14 cellular contexts compared by ENCODE assay signal in the genomic region with DNA sequence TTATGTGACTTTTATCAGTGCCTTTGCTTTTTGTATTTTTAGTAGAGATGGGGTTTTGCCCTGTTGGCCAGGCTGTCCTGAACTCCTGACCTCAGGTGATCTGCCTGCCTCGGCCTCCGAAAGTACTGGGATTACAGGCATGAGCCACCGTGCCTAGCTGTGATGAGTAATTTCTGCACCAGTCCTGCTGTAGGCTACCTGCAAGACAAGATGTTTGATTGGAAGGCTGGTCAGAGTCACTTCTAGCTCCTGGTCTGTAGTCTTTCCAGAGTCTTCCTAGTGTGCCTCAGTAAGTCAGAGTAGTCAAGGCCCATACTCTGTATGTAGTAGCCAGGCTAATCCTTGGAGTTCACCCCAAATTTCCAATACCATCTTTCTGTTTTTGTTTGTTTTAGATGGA. TPM values are rescaled to one million over a fixed set of nuclear protein-coding genes. Genes with fewer than 3 reads are reported as not detected.
DNase-seq lines count a peak whose midpoint lies in the region; ATAC-seq and TF ChIP-seq lines count a peak whose summit lies in the region.
"Had no signal": no experiment of that assay in that cellular context is flagged by ENCODE, and none has a peak within 500 bp of the region (broad histone marks: within the 10 kb centered on the region; RNA-seq: fewer than 3 reads in every experiment).

No MANE protein-coding gene starts in this region.

- H3K9me3 ChIP-seq in KOPT-K1 (ENCODE audit: insufficient read depth, low read length, poor library complexity, severe bottlenecking): no peaks in the 10 kb centered on the region
- H3K9me3 ChIP-seq: A549, BLaER1, Caco-2 had no signal

- no peaks in the 10 kb centered on the region for H3K27me3 ChIP-seq in GM23338 (ENCODE audit: insufficient read depth)
- H3K27me3 ChIP-seq: BLaER1 had no signal

- H3K4me3 Mint-ChIP-seq in GM23338: no peak overlapping the region
- no peak overlapping the region for H3K4me3 Mint-ChIP-seq in stimulated activated effector memory CD8-positive, alpha-beta T cell treated with anti-CD3 and anti-CD28 coated beads, Interleukin-12 subunit alpha, Interleukin-12 subunit beta, amount 100 ng/mL, for 72 hours
- H3K4me3 Mint-ChIP-seq: CD8-positive, alpha-beta memory T cell had no signal

- H3K79me2 ChIP-seq in GM23338 (replicated peaks; ENCODE audit: insufficient read depth): peaks cover 73% of the 10 kb centered on the region

- peaks cover 24% of the 10 kb centered on the region for H3K4me1 ChIP-seq in GM23338 (ENCODE audit: insufficient read depth)
- H3K4me1 ChIP-seq: A549, BLaER1 had no signal

- peaks cover 10% of the 10 kb centered on the region; the same call in 1 of the 2 replicates for H3F3A ChIP-seq in GM23338 (replicated peaks; ENCODE audit: low read depth)

- H3K27ac Mint-ChIP-seq in GM23338: no peak overlapping the region
- no peak overlapping the region for H3K27ac Mint-ChIP-seq in stimulated activated effector memory CD8-positive, alpha-beta T cell treated with anti-CD3 and anti-CD28 coated beads, Interleukin-12 subunit alpha, Interleukin-12 subunit beta, amount 100 ng/mL, for 72 hours
- H3K27ac Mint-ChIP-seq: CD8-positive, alpha-beta memory T cell had no signal

- no peak overlapping the region for H3K4me3 ChIP-seq in GM23338
- no peak overlapping the region for H3K4me3 ChIP-seq in epithelial cell of esophagus (ENCODE audit: low read length)
- H3K4me3 ChIP-seq: A549, BLaER1, GM23248 had no signal

- ATAC-seq in GM23338 (no peak), SK-N-SH treated with all-trans-retinoic acid at 6 μM for 48 hours (no peak)
- peak; percentile 34 for ATAC-seq in stimulated activated effector memory CD8-positive, alpha-beta T cell treated with anti-CD3 and anti-CD28 coated beads, Interleukin-12 subunit alpha, Interleukin-12 subunit beta, amount 100 ng/mL, for 72 hours
- ATAC-seq: A549 had no signal

- H3K9me2 ChIP-seq in GM23338 (ENCODE audit: insufficient read depth): no peaks in the 10 kb centered on the region

- no peak for DNase-seq in GM23338 (ENCODE audit: low spot score)
- DNase-seq in epithelial cell of esophagus (ENCODE audit: low read depth): peak; percentile 54
- no peak for DNase-seq in stimulated activated effector memory CD8-positive, alpha-beta T cell treated with anti-CD3 and anti-CD28 coated beads, Interleukin-12 subunit alpha, Interleukin-12 subunit beta, amount 100 ng/mL, for 72 hours (ENCODE audit: low spot score in 2 of 2)
- DNase-seq in AML-193 (lab: John Stamatoyannopoulos, UW): no peak
- DNase-seq: Caco-2; CD8-positive, alpha-beta memory T cell; DND-41; GF-D8; GM23248; H7 had no signal

- H3K36me3 ChIP-seq in GM23338 (ENCODE audit: insufficient read depth) (no peaks in the 10 kb centered on the region), KOPT-K1 (ENCODE audit: insufficient read depth, low read length) (no peaks in the 10 kb centered on the region)
- H3K36me3 ChIP-seq: BLaER1 had no signal

- no peaks in the 10 kb centered on the region for H3K9me3 Mint-ChIP-seq in GM23338
- H3K9me3 Mint-ChIP-seq in stimulated activated effector memory CD8-positive, alpha-beta T cell treated with anti-CD3 and anti-CD28 coated beads, Interleukin-12 subunit alpha, Interleukin-12 subunit beta, amount 100 ng/mL, for 72 hours: no peaks in the 10 kb centered on the region
- H3K9me3 Mint-ChIP-seq: CD8-positive, alpha-beta memory T cell had no signal

- H2AFZ ChIP-seq in GM23338: no peak overlapping the region
- H2AFZ ChIP-seq: GM23248 had no signal

- peak overlapping the region; percentile 69; the same call in 1 of the 2 replicates for H3K27ac ChIP-seq in GM23338 (ENCODE audit: low read depth)
- H3K27ac ChIP-seq in KOPT-K1 (ENCODE audit: low read depth, low read length, poor library complexity, severe bottlenecking): peak overlapping the region; percentile 61
- H3K27ac ChIP-seq: A549, BLaER1, GM23248 had no signal

- H3K36me3 Mint-ChIP-seq in GM23338 (ENCODE audit: low read depth): no peaks in the 10 kb centered on the region
- H3K36me3 Mint-ChIP-seq in stimulated activated effector memory CD8-positive, alpha-beta T cell treated with anti-CD3 and anti-CD28 coated beads, Interleukin-12 subunit alpha, Interleukin-12 subunit beta, amount 100 ng/mL, for 72 hours: no peaks in the 10 kb centered on the region
- H3K36me3 Mint-ChIP-seq: CD8-positive, alpha-beta memory T cell had no signal

- peaks cover 20% of the 10 kb centered on the region for H3K4me1 Mint-ChIP-seq in GM23338
- no peaks in the 10 kb centered on the region for H3K4me1 Mint-ChIP-seq in stimulated activated effector memory CD8-positive, alpha-beta T cell treated with anti-CD3 and anti-CD28 coated beads, Interleukin-12 subunit alpha, Interleukin-12 subunit beta, amount 100 ng/mL, for 72 hours
- H3K4me1 Mint-ChIP-seq: CD8-positive, alpha-beta memory T cell had no signal

- H3K27me3 Mint-ChIP-seq in GM23338 (ENCODE audit: insufficient read depth, low read depth, poor library complexity): peaks cover 7% of the 10 kb centered on the region

- TF ChIP-seq CTCF in GM23338 (conservative IDR thresholded peaks at IDR 0.05; ENCODE audit: low read depth in 2 of 2) (no peak), epithelial cell of esophagus (IDR thresholded peaks at IDR 0.05; ENCODE audit: insufficient read depth, low read depth, low read length, missing control alignments) (no peak)

- no peaks in the 10 kb centered on the region for H4K20me1 ChIP-seq in GM23338 (replicated peaks; ENCODE audit: insufficient read depth)
- H4K20me1 ChIP-seq: BLaER1 had no signal

- no peak overlapping the region for H3K4me2 ChIP-seq in GM23338
- H3K4me2 ChIP-seq: A549, BLaER1 had no signal

TF ChIP-seq in SK-N-SH treated with all-trans-retinoic acid at 6 μM for 48 hours, 23 proteins besides CTCF, POLR2A, EP300 and RAD21:
- TF ChIP-seq CSRNP3 (CRISPR knock-in tag; IDR thresholded peaks at IDR 0.05) (no peak), CREB5 (CRISPR knock-in tag; IDR thresholded peaks at IDR 0.05; ENCODE audit: low read depth) (no peak), GLIS3 (CRISPR knock-in tag; IDR thresholded peaks at IDR 0.05) (no peak), SNAI2 (CRISPR knock-in tag; IDR thresholded peaks at IDR 0.05) (no peak), ZNF70 (CRISPR knock-in tag; IDR thresholded peaks at IDR 0.05) (no peak), TOX (CRISPR knock-in tag; IDR thresholded peaks at IDR 0.05; ENCODE audit: borderline replicate concordance) (no peak), ZNF565 (CRISPR knock-in tag; conservative IDR thresholded peaks at IDR 0.05; ENCODE audit: low read depth) (no peak), ZNF8 (CRISPR knock-in tag; IDR thresholded peaks at IDR 0.05) (no peak), TCF4 (CRISPR knock-in tag; IDR thresholded peaks at IDR 0.05; ENCODE audit: borderline replicate concordance) (no peak), ARNTL (CRISPR knock-in tag; IDR thresholded peaks at IDR 0.05; ENCODE audit: borderline replicate concordance, low read depth) (no peak), ZFP30 (CRISPR knock-in tag; IDR thresholded peaks at IDR 0.05) (no peak), ZC3H10 (CRISPR knock-in tag; IDR thresholded peaks at IDR 0.05) (no peak), BACH2 (CRISPR knock-in tag; IDR thresholded peaks at IDR 0.05; ENCODE audit: borderline replicate concordance) (no peak), ESRRG (CRISPR knock-in tag; IDR thresholded peaks at IDR 0.05) (no peak), CSDC2 (CRISPR knock-in tag; IDR thresholded peaks at IDR 0.05) (no peak), PPARA (CRISPR knock-in tag; IDR thresholded peaks at IDR 0.05; ENCODE audit: borderline replicate concordance) (no peak), POU6F1 (CRISPR knock-in tag; IDR thresholded peaks at IDR 0.05; ENCODE audit: borderline replicate concordance, low read depth) (no peak), ZFP3 (CRISPR knock-in tag; IDR thresholded peaks at IDR 0.05) (no peak), OSR1 (CRISPR knock-in tag; IDR thresholded peaks at IDR 0.05) (no peak)

RNA-seq across cellular contexts. Expression of gene TIAM2, which starts 8.9 kb away (rescaled TPM):
- 24.4 and 27.8 TPM in 2 replicates for total RNA-seq in GM23338 (2014; rRNA removed; shearing (Covaris generic))
- 13.0 and 14.2 TPM in 2 replicates for polyA plus RNA-seq in GM23338 (2016; fragmentation: Nextera tagmentation; extraction: Ambion mirVana)
